ENCODE assay signal across 8 cellular contexts in the genomic region with DNA sequence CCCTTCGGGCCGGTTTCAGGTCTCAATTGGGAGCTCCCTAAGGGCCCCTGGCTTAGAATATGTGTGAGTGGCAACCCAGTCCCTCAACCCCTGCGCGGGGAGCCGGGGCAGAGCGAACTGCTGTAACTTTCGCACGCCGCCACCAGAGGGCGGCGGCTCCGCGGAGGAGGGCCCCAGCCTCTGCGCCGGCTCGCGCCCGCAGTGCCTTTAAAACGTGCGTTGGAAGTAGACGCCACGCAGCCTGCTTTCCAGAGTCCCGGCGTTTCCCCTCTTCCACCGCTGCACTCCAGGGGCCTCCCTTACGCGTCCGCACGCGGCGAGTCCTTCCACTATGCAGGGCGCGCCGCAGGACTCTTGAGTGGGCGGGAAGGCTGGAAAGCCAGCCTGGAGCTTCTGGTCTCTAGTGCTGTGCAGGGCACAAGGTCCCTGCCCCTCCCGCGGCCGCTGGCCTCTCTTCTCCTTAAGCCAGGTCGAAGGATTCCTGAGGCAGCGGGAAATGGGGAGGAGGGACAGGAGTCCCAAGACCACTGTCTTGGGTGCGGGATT. TPM values are rescaled to one million over a fixed set of nuclear protein-coding genes. Genes with fewer than 3 reads are reported as not detected.
DNase-seq lines count a peak whose midpoint lies in the region; ATAC-seq and TF ChIP-seq lines count a peak whose summit lies in the region.

No MANE protein-coding gene starts in this region.

- H3K4me3 ChIP-seq in fibroblast of mammary gland (ENCODE audit: control insufficient read depth, low read depth, low read length): peak overlapping the region; percentile 40

- DNase-seq in COR-L47 (lab: John Stamatoyannopoulos, UW): peak; percentile 61
- DNase-seq in HuH-7.5 (ENCODE audit: low spot score): peak; percentile 81
- DNase-seq in activated T-helper 1 cell treated with Interleukin-2 at 50 U/mL for 16 hours (ENCODE audit: low read depth): peak; percentile 50
- peak; percentile 71 for DNase-seq in fibroblast of mammary gland (ENCODE audit: low read depth)
- DNase-seq in naive thymus-derived CD8-positive, alpha-beta T cell: peak; percentile 39 to 83 (median 66)
- peak; percentile 28 to 74 (median 52) for DNase-seq in stimulated activated naive CD4-positive, alpha-beta T cell (lab: John Stamatoyannopoulos, UW)

- H3K9me3 Mint-ChIP-seq in naive thymus-derived CD8-positive, alpha-beta T cell: no peaks in the 10 kb centered on the region

- peaks cover 2 to 25% (median 12%) of the 10 kb centered on the region in 5 donors for H3K27me3 Mint-ChIP-seq in naive thymus-derived CD8-positive, alpha-beta T cell

- H3K4me3 Mint-ChIP-seq in naive thymus-derived CD8-positive, alpha-beta T cell: peak overlapping the region; percentile 32 to 77 (median 53)

- H3K36me3 Mint-ChIP-seq in naive thymus-derived CD8-positive, alpha-beta T cell: no peaks in the 10 kb centered on the region

- POLR2A ChIA-PET in naive thymus-derived CD8-positive, alpha-beta T cell (lab: Charles Lee): no interaction called here

- peak; percentile 81 for ATAC-seq in GM21390 (IDR thresholded peaks at IDR 0.05; ENCODE audit: unreplicated experiment)
- peak; percentile 99 to 100 for ATAC-seq in naive thymus-derived CD8-positive, alpha-beta T cell

- peak; percentile 67 for TF ChIP-seq CTCF in fibroblast of mammary gland (conservative IDR thresholded peaks at IDR 0.05; ENCODE audit: control insufficient read depth, insufficient read depth, low read depth, low read length)

- H3K27ac Mint-ChIP-seq in naive thymus-derived CD8-positive, alpha-beta T cell: peak overlapping the region in 1 of 10 donors; percentile 62

- peaks cover 4 to 6% (median 5%) of the 10 kb centered on the region in 4 donors for H3K4me1 Mint-ChIP-seq in naive thymus-derived CD8-positive, alpha-beta T cell

TF ChIP-seq in PFSK-1, 5 proteins besides CTCF, POLR2A, EP300 and RAD21:
- peak; percentile 68 for TF ChIP-seq FOXP2 (optimal IDR thresholded peaks at IDR 0.05; ENCODE audit: borderline replicate concordance, extremely low read depth, extremely low read length, insufficient read depth)
- TF ChIP-seq POLR2AphosphoS5 (IDR thresholded peaks at IDR 0.05; ENCODE audit: low read depth, low read length): 0 out of 2 replicates have a peak, but pooled peaks have one; percentile 36
- TF ChIP-seq TAF1 (IDR thresholded peaks at IDR 0.05; ENCODE audit: borderline replicate concordance, insufficient read depth, low read length): no peak
- peak; percentile 72; the same call in 1 of the 2 replicates for TF ChIP-seq SIN3A (IDR thresholded peaks at IDR 0.05; ENCODE audit: borderline replicate concordance, insufficient read depth, low read length)

RNA-seq across cellular contexts. Expression of a gene that starts 23.7 kb away (rescaled TPM):
- not detected for polyA plus RNA-seq in PFSK-1 (2012; ENCODE audit: insufficient read length, low read depth)
- not detected for total RNA-seq in naive thymus-derived CD8-positive, alpha-beta T cell
- polyA plus RNA-seq in naive thymus-derived CD8-positive, alpha-beta T cell: not detected

RNA-seq across cellular contexts. Expression of a gene that starts 38.2 kb away (rescaled TPM):
- polyA plus RNA-seq in PFSK-1 (2012; ENCODE audit: insufficient read length, low read depth): 0.75 TPM
- total RNA-seq in naive thymus-derived CD8-positive, alpha-beta T cell: 1 to 10 TPM; 1.0 to 1.4 TPM
- under 1 TPM in 1 of 3 donors, not detected in 2; 0.05 TPM for polyA plus RNA-seq in naive thymus-derived CD8-positive, alpha-beta T cell

Comparison
In these comparisons a context has a peak if more than half of its experiments do, and no peak if none do; other contexts are left out.
1. Peak in every context shown above with its lines: DNase-seq, ATAC-seq and H3K4me3 ChIP-seq.